ENCODE assay signal across 19 cellular contexts in the genomic region with DNA sequence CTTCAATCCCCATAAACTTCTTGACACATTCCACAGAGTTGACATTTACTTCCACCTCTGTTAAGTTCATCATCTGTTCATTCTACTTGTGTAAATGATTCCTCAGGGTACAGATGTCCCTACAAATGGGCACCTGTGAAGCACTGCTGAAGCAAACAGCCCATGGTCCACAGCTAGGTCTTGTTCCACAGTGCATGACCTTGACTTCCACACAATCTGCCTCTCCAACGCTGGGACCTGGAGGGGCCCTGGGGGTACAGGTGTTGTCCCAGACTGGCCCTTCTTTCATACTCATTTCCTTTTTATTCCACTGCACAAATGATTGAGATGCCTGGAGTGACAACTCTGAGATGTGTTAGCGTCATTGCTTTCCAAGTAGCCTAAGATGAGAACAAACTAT. TPM values are rescaled to one million over a fixed set of nuclear protein-coding genes. Genes with fewer than 3 reads are reported as not detected.
DNase-seq lines count a peak whose midpoint lies in the region; ATAC-seq and TF ChIP-seq lines count a peak whose summit lies in the region.
"Had no signal": no experiment of that assay in that cellular context is flagged by ENCODE, and none has a peak within 500 bp of the region (broad histone marks: within the 10 kb centered on the region; RNA-seq: fewer than 3 reads in every experiment).

No MANE protein-coding gene starts in this region.

- no peak overlapping the region for H3K27ac ChIP-seq in IMR-90 (ENCODE audit: insufficient read depth, low read length)
- H3K27ac ChIP-seq in esophagus muscularis mucosa (replicated peaks in 1 of 4), result no peak overlapping the region
- no peak overlapping the region for H3K27ac ChIP-seq in osteoblast (ENCODE audit: low read depth, low read length)
- H3K27ac ChIP-seq: BLaER1, HL-60 had no signal

- no TSS peak for BruUV-seq in IMR-90 (replicated peaks; lab: Mats Ljungman, UMichigan)

- TF ChIP-seq EP300 in esophagus muscularis mucosa (IDR thresholded peaks at IDR 0.05), result no peak

- in situ Hi-C loops in IMR-90 (cut with MboI; ENCODE audit: low sequenced_read_pairs), result no loop called here

- POLR2A ChIA-PET in IMR-90 (lab: Charles Lee; ENCODE audit: unreplicated experiment), result no interaction called here

- H3K4me2 ChIP-seq in IMR-90 (ENCODE audit: low read depth, low read length) (no peak overlapping the region), osteoblast (ENCODE audit: insufficient read depth, low read length) (no peak overlapping the region)
- H3K4me2 ChIP-seq: BLaER1, GM23338 had no signal

- H3K14ac ChIP-seq in IMR-90 (replicated peaks; ENCODE audit: low read depth, low read length), result no peak overlapping the region

- no peak overlapping the region for H3K56ac ChIP-seq in IMR-90 (ENCODE audit: extremely low read depth, insufficient read depth, low read length)

- no peak overlapping the region for H2BK20ac ChIP-seq in IMR-90 (ENCODE audit: low read depth, low read length)

- H3K79me1 ChIP-seq in IMR-90 (ENCODE audit: low read depth in 1 of 2, low read length in 2 of 2), result 0 out of 4 replicates have a peak, but pooled peaks cover 0 to 7% of the 10 kb centered on the region in 2 experiments

- peak overlapping the region; percentile 27; the same call in 1 of the 2 replicates for H2AK5ac ChIP-seq in IMR-90 (ENCODE audit: low read depth, low read length)

- intact Hi-C loops in IMR-90 (cut with micrococcal nuclease), result no loop called here
- intact Hi-C loops in esophagus muscularis mucosa (cut with DNase I), result no loop called here

- no peak overlapping the region for H3K4me3 ChIP-seq in IMR-90 (ENCODE audit: insufficient read depth, low read depth, low read length)
- H3K4me3 ChIP-seq in esophagus muscularis mucosa, result no peak overlapping the region
- no peak overlapping the region for H3K4me3 ChIP-seq in osteoblast (ENCODE audit: insufficient read depth, low read length)
- H3K4me3 ChIP-seq: BLaER1, GM23338 had no signal

- H3K9me3 ChIP-seq in IMR-90 (ENCODE audit: control insufficient read depth, insufficient read depth, low read length), result no peaks in the 10 kb centered on the region
- no peaks in the 10 kb centered on the region for H3K9me3 ChIP-seq in esophagus muscularis mucosa
- H3K9me3 ChIP-seq in osteoblast (ENCODE audit: low read depth, low read length), result no peaks in the 10 kb centered on the region
- H3K9me3 ChIP-seq: BLaER1 had no signal

- H4K5ac ChIP-seq in IMR-90 (ENCODE audit: low read depth, low read length), result no peak overlapping the region

- no peak overlapping the region for H2AFZ ChIP-seq in IMR-90 (replicated peaks; ENCODE audit: low read length, poor library complexity)
- no peak overlapping the region for H2AFZ ChIP-seq in osteoblast (ENCODE audit: low read length)
- H2AFZ ChIP-seq: GM23338 had no signal

- CTCF ChIA-PET in IMR-90 (lab: Yijun Ruan, JAX), result no interaction called here

- H3K4me1 ChIP-seq in IMR-90 (ENCODE audit: control insufficient read depth, insufficient read depth, low read length) (peaks cover 16% of the 10 kb centered on the region), esophagus muscularis mucosa (no peaks in the 10 kb centered on the region), osteoblast (ENCODE audit: insufficient read depth, low read length) (peaks cover 25% of the 10 kb centered on the region)
- H3K4me1 ChIP-seq: BLaER1 had no signal

- peak overlapping the region; percentile 49; the same call in 1 of the 2 replicates for H3K18ac ChIP-seq in IMR-90 (ENCODE audit: low read depth, low read length)

- TF ChIP-seq POLR2A in IMR-90 (IDR thresholded peaks at IDR 0.05; ENCODE audit: low read depth, low read length) (no peak), esophagus muscularis mucosa (IDR thresholded peaks at IDR 0.05; ENCODE audit: low read depth) (no peak)

- H2BK5ac ChIP-seq in IMR-90 (ENCODE audit: low read depth, low read length, poor library complexity, severe bottlenecking), result no peak overlapping the region

- no peak overlapping the region for H3K4ac ChIP-seq in IMR-90 (ENCODE audit: low read depth, low read length)

- no peaks in the 10 kb centered on the region; the same call in 1 of the 2 replicates for H4K20me1 ChIP-seq in IMR-90 (ENCODE audit: insufficient read depth, low read length)
- H4K20me1 ChIP-seq in osteoblast (ENCODE audit: insufficient read depth, low read length), result no peaks in the 10 kb centered on the region
- H4K20me1 ChIP-seq: BLaER1 had no signal

- no peak overlapping the region for H2BK120ac ChIP-seq in IMR-90 (ENCODE audit: low read depth, low read length)

- no peak for TF ChIP-seq RAD21 in IMR-90 (IDR thresholded peaks at IDR 0.05; ENCODE audit: low read length)

- H2BK15ac ChIP-seq in IMR-90 (ENCODE audit: low read depth, low read length), result peak overlapping the region; percentile 70; the same call in 1 of the 3 replicates

- H3K23ac ChIP-seq in IMR-90 (ENCODE audit: low read depth, low read length), result no peak overlapping the region

- H3K9ac ChIP-seq in IMR-90 (ENCODE audit: low read depth, low read length), result no peak overlapping the region
- H3K9ac ChIP-seq: BLaER1 had no signal

- no peaks in the 10 kb centered on the region for H3K36me3 ChIP-seq in IMR-90 (ENCODE audit: control insufficient read depth, insufficient read depth, low read length)
- H3K36me3 ChIP-seq in esophagus muscularis mucosa, result no peaks in the 10 kb centered on the region
- H3K36me3 ChIP-seq in osteoblast (ENCODE audit: insufficient read depth, low read length), result no peaks in the 10 kb centered on the region
- H3K36me3 ChIP-seq: BLaER1 had no signal

- TF ChIP-seq CTCF in IMR-90 (conservative IDR thresholded peaks at IDR 0.05; ENCODE audit: low read depth, low read length) (no peak), esophagus muscularis mucosa (IDR thresholded peaks at IDR 0.05) (no peak), osteoblast (IDR thresholded peaks at IDR 0.05; ENCODE audit: extremely low read depth, low read depth, low read length) (no peak)

- H3K27me3 ChIP-seq in IMR-90 (ENCODE audit: control insufficient read depth, insufficient read depth, low read length), result no peaks in the 10 kb centered on the region; the same call in 1 of the 2 replicates
- H3K27me3 ChIP-seq in esophagus muscularis mucosa, result no peaks in the 10 kb centered on the region
- no peaks in the 10 kb centered on the region for H3K27me3 ChIP-seq in osteoblast (ENCODE audit: insufficient read depth, low read length)
- H3K27me3 ChIP-seq: BLaER1 had no signal

- 0 out of 2 replicates have a peak, but pooled peaks cover under 1% of the 10 kb centered on the region for H3K9me1 ChIP-seq in IMR-90 (ENCODE audit: insufficient read depth, low read length)

- dilution Hi-C loops in IMR-90 (cut with HindIII; ENCODE audit: low sequenced_read_pairs, unreplicated experiment), result no loop called here

- DNase-seq in IMR-90, result no peak
- peak; percentile 34 for DNase-seq in esophagus muscularis mucosa (ENCODE audit: extremely low spot score)
- DNase-seq in osteoblast (ENCODE audit: insufficient read length, low spot score, missing footprints), result peak; percentile 58
- no peak for DNase-seq in stimulated activated CD4-positive, alpha-beta T cell treated with anti-CD3 and anti-CD28 coated beads, Interleukin-4, amount 100 ng/mL, for 4 hours
- DNase-seq: CD8-positive, alpha-beta T cell; DMS 273 treated with DMSO at 0.1 percent for 48 hours; DMS53; DND-41; HCEC 1CT; Karpas-422; KBM-7 had no signal

- no peak overlapping the region for H2AK9ac ChIP-seq in IMR-90 (replicated peaks; ENCODE audit: low read depth, low read length, poor library complexity)

- ATAC-seq in IMR-90 (ENCODE audit: low read depth) (no peak), GM21737 (IDR thresholded peaks at IDR 0.05; ENCODE audit: unreplicated experiment) (no peak), HG03342 (IDR thresholded peaks at IDR 0.05; ENCODE audit: unreplicated experiment) (no peak), HG03159 (IDR thresholded peaks at IDR 0.05; ENCODE audit: unreplicated experiment) (no peak)
- ATAC-seq: CD8-positive, alpha-beta T cell; GM23338 had no signal

- H4K91ac ChIP-seq in IMR-90 (ENCODE audit: insufficient read depth, low read depth, low read length), result 0 out of 2 replicates have a peak overlapping the region, but pooled peaks have one; percentile 39

- no peaks in the 10 kb centered on the region for H3K79me2 ChIP-seq in osteoblast (ENCODE audit: insufficient read depth, low read length)

- 80% methylated on average over 1 of the region's 2 CpGs; no CpG with 5 or more reads in 1 of the 2 experiments for WGBS in IMR-90 (ENCODE audit: extremely low coverage in 2 of 2, insufficient read length in 1 of 2), 2 experiments
- 87% methylated on average over 2 of the region's 2 CpGs for WGBS in esophagus muscularis mucosa

- no peak overlapping the region for H4K8ac ChIP-seq in IMR-90 (ENCODE audit: low read depth in 2 of 2, low read length in 2 of 2)

TF ChIP-seq in IMR-90, 13 proteins besides CTCF, POLR2A, EP300 and RAD21:
- TF ChIP-seq MXI1 (IDR thresholded peaks at IDR 0.05; ENCODE audit: borderline replicate concordance, low read depth, low read length), result no peak
- TF ChIP-seq, protein P1, sequence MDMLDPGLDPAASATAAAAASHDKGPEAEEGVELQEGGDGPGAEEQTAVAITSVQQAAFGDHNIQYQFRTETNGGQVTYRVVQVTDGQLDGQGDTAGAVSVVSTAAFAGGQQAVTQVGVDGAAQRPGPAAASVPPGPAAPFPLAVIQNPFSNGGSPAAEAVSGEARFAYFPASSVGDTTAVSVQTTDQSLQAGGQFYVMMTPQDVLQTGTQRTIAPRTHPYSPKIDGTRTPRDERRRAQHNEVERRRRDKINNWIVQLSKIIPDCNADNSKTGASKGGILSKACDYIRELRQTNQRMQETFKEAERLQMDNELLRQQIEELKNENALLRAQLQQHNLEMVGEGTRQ (IDR thresholded peaks at IDR 0.05; ENCODE audit: low read depth, low read length), result no peak

RNA-seq across cellular contexts. Expression of a gene that starts 31.3 kb away (rescaled TPM):
- total RNA-seq in IMR-90 (2012; rRNA removed), result 3.3 and 4.1 TPM in 2 replicates
- 2.2 and 2.4 TPM in 2 replicates for polyA plus RNA-seq in IMR-90 (2012; rRNA removed)
- polyA plus RNA-seq in IMR-90 (2012; cell fraction: cytosol; rRNA removed), result 1.5 and 1.9 TPM in 2 replicates
- polyA plus RNA-seq in IMR-90 (2012; cell fraction: nucleus; rRNA removed; ENCODE audit: low replicate concordance), result 1.6 and 3.6 TPM in 2 replicates
- 1 to 10 TPM; 2.4 to 5.2 (median 3.3) TPM for total RNA-seq in esophagus muscularis mucosa
- 6.5 and 46.7 TPM in 2 replicates for total RNA-seq in osteoblast
- total RNA-seq: CD8-positive, alpha-beta T cell had no signal
- polyA plus RNA-seq: CD14-positive monocyte, IgD-negative memory B cell had no signal

Comparison
In these comparisons a context has a peak if more than half of its experiments do, and no peak if none do; other contexts are left out.
1. DNase-seq: peak in esophagus muscularis mucosa (single experiment) and osteoblast (single experiment); none in IMR-90 (single experiment) and stimulated activated CD4-positive, alpha-beta T cell treated with anti-CD3 and anti-CD28 coated beads, Interleukin-4, amount 100 ng/mL, for 4 hours (0 of 2).